ENCODE assay signal across 15 cellular contexts in the genomic region with DNA sequence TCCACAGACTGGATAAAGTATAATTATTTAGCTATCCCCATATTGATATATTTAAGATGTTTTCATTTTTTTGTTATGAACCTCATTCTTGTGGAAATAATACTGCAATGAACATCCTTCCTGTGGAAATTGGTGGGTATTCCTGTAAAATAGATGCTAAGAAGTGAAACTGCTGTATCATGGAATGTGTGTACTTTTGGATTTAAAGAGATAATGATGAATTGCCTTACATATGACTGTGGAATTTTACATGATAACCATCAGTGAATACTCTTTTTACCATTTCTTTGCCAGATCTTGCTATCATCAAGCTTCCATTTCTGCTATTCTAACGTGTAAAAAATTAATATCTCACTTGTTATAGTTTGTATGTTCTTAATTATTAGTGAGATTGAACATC.
DNase-seq lines count a peak whose midpoint lies in the region; ATAC-seq, FAIRE-seq and TF ChIP-seq lines count a peak whose summit lies in the region.
"Had no signal": no experiment of that assay in that cellular context is flagged by ENCODE, and none has a peak within 500 bp of the region (broad histone marks: within the 10 kb centered on the region; RNA-seq: fewer than 3 reads in every experiment).

No MANE protein-coding gene starts in this region.

- no peak overlapping the region for H3K14ac ChIP-seq in mesenchymal stem cell (ENCODE audit: low read length in 2 of 2)

- no peaks in the 10 kb centered on the region for H4K20me1 ChIP-seq in endothelial cell of umbilical vein (replicated peaks; ENCODE audit: control insufficient read depth, extremely low read depth, insufficient read depth, low read length)
- H4K20me1 ChIP-seq: BLaER1 had no signal

- H2AFZ ChIP-seq in endothelial cell of umbilical vein (ENCODE audit: low read depth, low read length) (no peak overlapping the region), mesenchymal stem cell (ENCODE audit: low read depth, low read length) (no peak overlapping the region)

- no peak overlapping the region for H2BK12ac ChIP-seq in mesenchymal stem cell (ENCODE audit: low read length in 2 of 2)

- H3K4ac ChIP-seq in mesenchymal stem cell (ENCODE audit: low read depth in 1 of 2, low read length in 2 of 2) = no peak overlapping the region

- TF ChIP-seq RAD21 in A549 (conservative IDR thresholded peaks at IDR 0.05 in 1 of 2, IDR thresholded peaks at IDR 0.05 in 1 of 2) = no peak

- no peak for TF ChIP-seq POLR2A in A549 (IDR thresholded peaks at IDR 0.05; ENCODE audit: low read length)
- TF ChIP-seq POLR2A in endothelial cell of umbilical vein (IDR thresholded peaks at IDR 0.05; ENCODE audit: low read depth, low read length) = no peak

- H3K4me2 ChIP-seq in A549 (peak overlapping the region; percentile 21; the same call in 1 of the 3 replicates), endothelial cell of umbilical vein (ENCODE audit: insufficient read depth, low read length) (no peak overlapping the region), mesenchymal stem cell (ENCODE audit: low read length, poor library complexity, severe bottlenecking) (no peak overlapping the region)
- H3K4me2 ChIP-seq: BLaER1 had no signal

- no peak overlapping the region for H3K27ac ChIP-seq in A549
- H3K27ac ChIP-seq in endothelial cell of umbilical vein (ENCODE audit: insufficient read depth, low read depth, low read length) = no peak overlapping the region
- no peak overlapping the region for H3K27ac ChIP-seq in mesenchymal stem cell (ENCODE audit: low read length, poor library complexity, severe bottlenecking)
- H3K27ac ChIP-seq in coronary artery = no peak overlapping the region
- H3K27ac ChIP-seq: BLaER1, HL-60 had no signal

- H3K9me3 ChIP-seq in A549 = no peaks in the 10 kb centered on the region
- H3K9me3 ChIP-seq in endothelial cell of umbilical vein (replicated peaks; ENCODE audit: control insufficient read depth, insufficient read depth, low read length) = no peaks in the 10 kb centered on the region
- H3K9me3 ChIP-seq in mesenchymal stem cell (ENCODE audit: control insufficient read depth, low read length) = no peaks in the 10 kb centered on the region
- H3K9me3 ChIP-seq: BLaER1, HAP-1 had no signal

- WGBS in A549 (ENCODE audit: missing lambda C conversion rate) = 9% methylated on average over 1 of the region's 1 CpG
- no CpG with 5 or more reads among the region's 1 CpG for WGBS in mesenchymal stem cell

- no peak overlapping the region for H2BK120ac ChIP-seq in mesenchymal stem cell (ENCODE audit: low read depth, low read length)

- TF ChIP-seq CTCF in A549 (IDR thresholded peaks at IDR 0.05) (no peak), endothelial cell of umbilical vein (IDR thresholded peaks at IDR 0.05; ENCODE audit: extremely low read depth in 1 of 2, insufficient read depth in 1 of 2, low read depth in 1 of 2, low read length in 2 of 2) (no peak), coronary artery (IDR thresholded peaks at IDR 0.05) (no peak)

- intact Hi-C loops in endothelial cell of umbilical vein (cut with micrococcal nuclease) = no loop called here

- FAIRE-seq in A549 (lab: Jason Lieb, UNC) = peak; percentile 49
- no peak for FAIRE-seq in endothelial cell of umbilical vein (lab: Jason Lieb, UNC)
- FAIRE-seq: GM12891, GM19239, H1 had no signal

- H3K4me3 ChIP-seq in A549 (no peak overlapping the region), endothelial cell of umbilical vein (replicated peaks in 1 of 3; ENCODE audit: insufficient read depth in 1 of 3, low read depth in 1 of 3, low read length in 3 of 3) (no peak overlapping the region), mesenchymal stem cell (ENCODE audit: insufficient read depth in 1 of 2, low read depth in 1 of 2, low read length in 2 of 2) (no peak overlapping the region), coronary artery (no peak overlapping the region)
- H3K4me3 ChIP-seq: BLaER1, HAP-1 had no signal

- no TSS peak for BruUV-seq in endothelial cell of umbilical vein (replicated peaks; lab: Mats Ljungman, UMichigan)

- H3K36me3 ChIP-seq in endothelial cell of umbilical vein (ENCODE audit: control insufficient read depth in 2 of 2, extremely low read depth in 1 of 2, insufficient read depth in 2 of 2, low read length in 2 of 2) (no peaks in the 10 kb centered on the region), mesenchymal stem cell (ENCODE audit: control insufficient read depth in 1 of 2, insufficient read depth in 2 of 2, low read depth in 1 of 2, low read length in 2 of 2) (no peaks in the 10 kb centered on the region)
- H3K36me3 ChIP-seq: BLaER1, HAP-1 had no signal

- peaks cover 14% of the 10 kb centered on the region; the same call in 2 of the 3 replicates for H3K4me1 ChIP-seq in A549
- no peaks in the 10 kb centered on the region for H3K4me1 ChIP-seq in endothelial cell of umbilical vein (ENCODE audit: control insufficient read depth, extremely low read depth, insufficient read depth, low read length)
- no peaks in the 10 kb centered on the region for H3K4me1 ChIP-seq in mesenchymal stem cell (ENCODE audit: control insufficient read depth, insufficient read depth, low read depth, low read length)
- H3K4me1 ChIP-seq: BLaER1 had no signal

- POLR2A ChIA-PET in A549 (lab: Yijun Ruan, JAX) = no interaction called here
- POLR2A ChIA-PET in endothelial cell of umbilical vein (lab: Charles Lee) = no interaction called here

- H3K9me1 ChIP-seq in endothelial cell of umbilical vein (replicated peaks; ENCODE audit: control insufficient read depth, extremely low read depth, insufficient read depth, low read length) = no peaks in the 10 kb centered on the region

- no peak overlapping the region for H2AK5ac ChIP-seq in mesenchymal stem cell (ENCODE audit: low read length, severe bottlenecking)

- H3K9ac ChIP-seq in endothelial cell of umbilical vein (replicated peaks; ENCODE audit: extremely low read depth, insufficient read depth, low read length) (no peak overlapping the region), mesenchymal stem cell (ENCODE audit: low read length) (no peak overlapping the region)
- H3K9ac ChIP-seq: BLaER1 had no signal

- H2BK15ac ChIP-seq in mesenchymal stem cell (ENCODE audit: low read depth, poor library complexity, severe bottlenecking) = no peak overlapping the region

- no peak for TF ChIP-seq EP300 in A549 (IDR thresholded peaks at IDR 0.05)

- no peak overlapping the region for H3K23ac ChIP-seq in mesenchymal stem cell (ENCODE audit: low read length in 2 of 2)

- H3K79me2 ChIP-seq in endothelial cell of umbilical vein (ENCODE audit: control insufficient read depth, insufficient read depth, low read length) = no peaks in the 10 kb centered on the region

- peak in 1 of 2 experiments; percentile 30 for DNase-seq in A549 (ENCODE audit: low read depth in 1 of 2, low spot score in 1 of 2)
- peak; percentile 63 for DNase-seq in NCI-H460 (ENCODE audit: extremely low read depth, low read depth)
- DNase-seq in endothelial cell of umbilical vein (ENCODE audit: low read depth, low spot score) = peak; percentile 11
- DNase-seq in mesenchymal stem cell = peak; percentile 6
- no peak for DNase-seq in coronary artery (ENCODE audit: low spot score)
- DNase-seq in stimulated activated CD4-positive, alpha-beta T cell treated with anti-CD3 and anti-CD28 coated beads, Interleukin-4, amount 100 ng/mL, for 4 hours = no peak
- DNase-seq: Calu3; CD4-positive, alpha-beta memory T cell had no signal

- CTCF ChIA-PET in A549 (lab: Yijun Ruan, JAX) (no interaction called here), endothelial cell of umbilical vein (lab: Charles Lee) (no interaction called here)

- dilution Hi-C loops in endothelial cell of umbilical vein (cut with MboI; ENCODE audit: extremely low pct_ligation_motif_present, low sequenced_read_pairs) = no loop called here

- H4K91ac ChIP-seq in mesenchymal stem cell (ENCODE audit: low read length) = no peak overlapping the region

- H3K27me3 ChIP-seq in endothelial cell of umbilical vein (ENCODE audit: control insufficient read depth in 2 of 2, insufficient read depth in 2 of 2, low read length in 2 of 2) (no peaks in the 10 kb centered on the region), mesenchymal stem cell (ENCODE audit: control insufficient read depth in 1 of 2, insufficient read depth in 1 of 2, low read length in 2 of 2) (no peaks in the 10 kb centered on the region)
- H3K27me3 ChIP-seq: BLaER1 had no signal

- peak overlapping the region; percentile 86 for H2BK5ac ChIP-seq in mesenchymal stem cell (ENCODE audit: low read depth, low read length, poor library complexity, severe bottlenecking)

- no peaks in the 10 kb centered on the region for H3K79me1 ChIP-seq in mesenchymal stem cell (replicated peaks; ENCODE audit: low read length, poor library complexity, severe bottlenecking)

- ATAC-seq in A549 (no peak), HG03460 (IDR thresholded peaks at IDR 0.05; ENCODE audit: unreplicated experiment) (no peak)

- H4K8ac ChIP-seq in mesenchymal stem cell (ENCODE audit: low read length) = no peak overlapping the region

- no peak overlapping the region for H3K18ac ChIP-seq in mesenchymal stem cell (ENCODE audit: low read depth in 1 of 2, low read length in 2 of 2)

TF ChIP-seq in A549, 52 proteins besides CTCF, POLR2A, EP300 and RAD21:
- TF ChIP-seq TP53 (CRISPR knock-in tag; IDR thresholded peaks at IDR 0.05) = no peak
- no peak for TF ChIP-seq NR3C1 (IDR thresholded peaks at IDR 0.05)
- TF ChIP-seq MAFK (IDR thresholded peaks at IDR 0.05; ENCODE audit: partially characterized antibody) = peak; percentile 56
- TF ChIP-seq TFCP2L1 (CRISPR knock-in tag; IDR thresholded peaks at IDR 0.05) = no peak
- peak; percentile 64; the same call in 1 of the 2 replicates for TF ChIP-seq GATA3 (IDR thresholded peaks at IDR 0.05; ENCODE audit: borderline replicate concordance)
- no peak for TF ChIP-seq NPAS2 (CRISPR knock-in tag; IDR thresholded peaks at IDR 0.05; ENCODE audit: borderline replicate concordance)
- TF ChIP-seq CEBPB (IDR thresholded peaks at IDR 0.05) = no peak

TF ChIP-seq in endothelial cell of umbilical vein, 7 proteins besides CTCF, POLR2A, EP300 and RAD21:
- TF ChIP-seq POLR2AphosphoS5 (IDR thresholded peaks at IDR 0.05; ENCODE audit: insufficient read depth, low read depth, low read length) = no peak
- TF ChIP-seq, protein P1, sequence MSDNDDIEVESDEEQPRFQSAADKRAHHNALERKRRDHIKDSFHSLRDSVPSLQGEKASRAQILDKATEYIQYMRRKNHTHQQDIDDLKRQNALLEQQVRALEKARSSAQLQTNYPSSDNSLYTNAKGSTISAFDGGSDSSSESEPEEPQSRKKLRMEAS (IDR thresholded peaks at IDR 0.05; ENCODE audit: insufficient read depth, insufficient read length) = no peak
- TF ChIP-seq MYC (IDR thresholded peaks at IDR 0.05; ENCODE audit: low read depth, low read length) = no peak
- TF ChIP-seq GATA2 (IDR thresholded peaks at IDR 0.05; ENCODE audit: insufficient read depth, insufficient read length, low read depth, low read length) = no peak
- no peak for TF ChIP-seq JUN (IDR thresholded peaks at IDR 0.05; ENCODE audit: borderline replicate concordance, insufficient read depth, insufficient read length, low read depth)
- TF ChIP-seq EZH2 (IDR thresholded peaks at IDR 0.05; ENCODE audit: borderline replicate concordance, low read depth, low read length, severe bottlenecking) = no peak
- no peak for TF ChIP-seq FOS (IDR thresholded peaks at IDR 0.05; ENCODE audit: borderline replicate concordance, insufficient read depth, low read length)
TF ChIP-seq in endothelial cell of umbilical vein: peak in this region for 0.

Comparison
In these comparisons a context has a peak if more than half of its experiments do, and no peak if none do; other contexts are left out.
1. DNase-seq: peak in NCI-H460 (single experiment), endothelial cell of umbilical vein (single experiment) and mesenchymal stem cell (single experiment); none in coronary artery (single experiment) and stimulated activated CD4-positive, alpha-beta T cell treated with anti-CD3 and anti-CD28 coated beads, Interleukin-4, amount 100 ng/mL, for 4 hours (0 of 2).